1 cellular context compared by ENCODE assay signal in the genomic region with DNA sequence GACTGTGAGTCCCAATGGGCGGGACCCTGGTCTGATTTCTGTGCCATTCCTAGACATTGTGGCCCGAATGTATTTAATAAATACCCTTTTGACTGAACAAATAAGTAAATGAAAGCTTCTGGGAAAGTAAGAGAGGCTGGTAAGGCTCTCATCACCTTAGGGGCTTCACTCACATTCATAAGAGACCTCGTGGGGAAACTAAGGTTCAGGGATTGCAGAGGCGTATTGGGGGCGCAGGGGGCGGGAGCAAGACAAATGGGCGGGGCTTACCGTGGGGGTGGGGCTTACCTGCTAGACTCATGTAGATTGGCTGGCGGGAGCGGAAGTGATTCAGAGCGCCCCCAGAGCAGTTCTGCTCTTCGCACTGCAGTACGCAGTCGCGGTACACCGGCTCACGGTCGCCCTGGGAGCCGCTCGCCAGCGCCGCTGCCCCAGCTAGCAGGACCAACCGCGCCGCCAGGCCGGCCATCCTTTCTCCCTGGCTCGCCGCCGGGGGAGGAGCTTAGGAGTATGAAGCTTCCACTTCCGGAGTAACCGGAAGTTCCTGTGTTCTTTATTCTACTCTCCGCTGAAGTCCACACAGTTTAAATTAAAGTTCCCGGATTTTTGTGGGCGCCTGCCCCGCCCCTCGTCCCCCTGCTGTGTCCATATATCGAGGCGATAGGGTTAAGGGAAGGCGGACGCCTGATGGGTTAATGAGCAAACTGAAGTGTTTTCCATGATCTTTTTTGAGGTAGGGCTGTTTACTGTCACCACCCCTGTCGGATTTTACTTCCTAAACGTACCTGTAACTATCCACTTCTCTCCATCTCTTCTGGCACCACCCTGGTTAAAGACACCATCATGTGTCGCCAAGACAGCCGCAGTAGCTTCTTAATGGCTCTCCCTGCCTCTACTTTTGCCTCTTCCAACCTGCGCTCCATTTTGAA.
TF ChIP-seq lines count a peak whose summit lies in the region.

A gene with protein sequence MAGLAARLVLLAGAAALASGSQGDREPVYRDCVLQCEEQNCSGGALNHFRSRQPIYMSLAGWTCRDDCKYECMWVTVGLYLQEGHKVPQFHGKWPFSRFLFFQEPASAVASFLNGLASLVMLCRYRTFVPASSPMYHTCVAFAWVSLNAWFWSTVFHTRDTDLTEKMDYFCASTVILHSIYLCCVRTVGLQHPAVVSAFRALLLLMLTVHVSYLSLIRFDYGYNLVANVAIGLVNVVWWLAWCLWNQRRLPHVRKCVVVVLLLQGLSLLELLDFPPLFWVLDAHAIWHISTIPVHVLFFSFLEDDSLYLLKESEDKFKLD (minus strand): TSS at position 512 of the 929 bp plus-strand sequence. CDS start 43 bp downstream, at position 469.

TF ChIP-seq in HepG2, 621 proteins besides CTCF, POLR2A, EP300 and RAD21 (continued from another document and continues in another):
- TF ChIP-seq, protein P1, sequence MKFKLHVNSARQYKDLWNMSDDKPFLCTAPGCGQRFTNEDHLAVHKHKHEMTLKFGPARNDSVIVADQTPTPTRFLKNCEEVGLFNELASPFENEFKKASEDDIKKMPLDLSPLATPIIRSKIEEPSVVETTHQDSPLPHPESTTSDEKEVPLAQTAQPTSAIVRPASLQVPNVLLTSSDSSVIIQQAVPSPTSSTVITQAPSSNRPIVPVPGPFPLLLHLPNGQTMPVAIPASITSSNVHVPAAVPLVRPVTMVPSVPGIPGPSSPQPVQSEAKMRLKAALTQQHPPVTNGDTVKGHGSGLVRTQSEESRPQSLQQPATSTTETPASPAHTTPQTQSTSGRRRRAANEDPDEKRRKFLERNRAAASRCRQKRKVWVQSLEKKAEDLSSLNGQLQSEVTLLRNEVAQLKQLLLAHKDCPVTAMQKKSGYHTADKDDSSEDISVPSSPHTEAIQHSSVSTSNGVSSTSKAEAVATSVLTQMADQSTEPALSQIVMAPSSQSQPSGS (CRISPR knock-in tag; IDR thresholded peaks at IDR 0.05), result peak; percentile 71; the same call in 1 of the 2 replicates
- TF ChIP-seq, protein P2, sequence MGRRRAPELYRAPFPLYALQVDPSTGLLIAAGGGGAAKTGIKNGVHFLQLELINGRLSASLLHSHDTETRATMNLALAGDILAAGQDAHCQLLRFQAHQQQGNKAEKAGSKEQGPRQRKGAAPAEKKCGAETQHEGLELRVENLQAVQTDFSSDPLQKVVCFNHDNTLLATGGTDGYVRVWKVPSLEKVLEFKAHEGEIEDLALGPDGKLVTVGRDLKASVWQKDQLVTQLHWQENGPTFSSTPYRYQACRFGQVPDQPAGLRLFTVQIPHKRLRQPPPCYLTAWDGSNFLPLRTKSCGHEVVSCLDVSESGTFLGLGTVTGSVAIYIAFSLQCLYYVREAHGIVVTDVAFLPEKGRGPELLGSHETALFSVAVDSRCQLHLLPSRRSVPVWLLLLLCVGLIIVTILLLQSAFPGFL (CRISPR knock-in tag; IDR thresholded peaks at IDR 0.05), result no peak
- TF ChIP-seq, protein P3, sequence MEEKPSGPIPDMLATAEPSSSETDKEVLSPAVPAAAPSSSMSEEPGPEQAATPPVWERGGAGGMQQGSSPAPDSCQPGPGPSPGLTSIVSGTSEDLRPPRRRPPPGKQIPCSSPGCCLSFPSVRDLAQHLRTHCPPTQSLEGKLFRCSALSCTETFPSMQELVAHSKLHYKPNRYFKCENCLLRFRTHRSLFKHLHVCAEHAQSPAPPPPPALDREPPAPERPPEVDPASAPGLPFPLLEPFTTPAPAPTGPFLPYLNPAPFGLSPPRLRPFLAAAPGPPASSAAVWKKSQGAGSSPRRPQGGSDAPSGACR (CRISPR knock-in tag; IDR thresholded peaks at IDR 0.05), result peak; percentile 26; the same call in 1 of the 2 replicates
- TF ChIP-seq SUZ12 (IDR thresholded peaks at IDR 0.05; ENCODE audit: low read depth, low read length) (no peak), ZNF3 (CRISPR knock-in tag; IDR thresholded peaks at IDR 0.05) (no peak), ZNF883 (CRISPR knock-in tag; IDR thresholded peaks at IDR 0.05; ENCODE audit: not compliant biosample characterization) (no peak), NRL (CRISPR knock-in tag; IDR thresholded peaks at IDR 0.05; ENCODE audit: borderline replicate concordance) (0 out of 2 replicates have a peak, but pooled peaks have one; percentile 69), DNMT3B (CRISPR knock-in tag; conservative IDR thresholded peaks at IDR 0.05) (no peak), NFIB (CRISPR knock-in tag; IDR thresholded peaks at IDR 0.05; ENCODE audit: borderline replicate concordance) (no peak), ZNF879 (CRISPR knock-in tag; IDR thresholded peaks at IDR 0.05) (no peak), ZNF160 (CRISPR knock-in tag; IDR thresholded peaks at IDR 0.05) (no peak), NCOR1 (IDR thresholded peaks at IDR 0.05; ENCODE audit: borderline replicate concordance, low read length) (peak; percentile 6; the same call in 1 of the 2 replicates), ZNF589 (CRISPR knock-in tag; conservative IDR thresholded peaks at IDR 0.05) (peak; percentile 78; the same call in 1 of the 2 replicates), TP53 (CRISPR knock-in tag; conservative IDR thresholded peaks at IDR 0.05) (0 out of 2 replicates have a peak, but pooled peaks have one; percentile 61), SRF (IDR thresholded peaks at IDR 0.05; ENCODE audit: low read depth, low read length) (peak; percentile 4; the same call in 1 of the 2 replicates), CBX2 (IDR thresholded peaks at IDR 0.05; ENCODE audit: low read depth, low read length) (no peak), CBX2 (CRISPR knock-in tag; IDR thresholded peaks at IDR 0.05; ENCODE audit: low read depth) (no peak), CAMTA2 (CRISPR knock-in tag; IDR thresholded peaks at IDR 0.05; ENCODE audit: borderline replicate concordance) (no peak), ZNF451 (CRISPR knock-in tag; IDR thresholded peaks at IDR 0.05) (no peak), ZNF251 (CRISPR knock-in tag; IDR thresholded peaks at IDR 0.05) (no peak), FIP1L1 (IDR thresholded peaks at IDR 0.05; ENCODE audit: borderline replicate concordance, insufficient read depth, low read depth, low read length) (no peak), CBX5 (CRISPR knock-in tag; IDR thresholded peaks at IDR 0.05; ENCODE audit: borderline replicate concordance) (peak; percentile 54; the same call in 1 of the 2 replicates), ATF1 (CRISPR knock-in tag; IDR thresholded peaks at IDR 0.05) (no peak), GTF3A (CRISPR knock-in tag; conservative IDR thresholded peaks at IDR 0.05) (no peak), U2AF1 (optimal IDR thresholded peaks at IDR 0.05; ENCODE audit: low read depth, low read length) (no peak), ZNF768 (CRISPR knock-in tag; IDR thresholded peaks at IDR 0.05) (peak; percentile 70; the same call in 1 of the 2 replicates), ATRX (CRISPR knock-in tag; IDR thresholded peaks at IDR 0.05; ENCODE audit: borderline replicate concordance) (no peak), ZNF253 (CRISPR knock-in tag; IDR thresholded peaks at IDR 0.05; ENCODE audit: borderline replicate concordance) (no peak), SOX13 (IDR thresholded peaks at IDR 0.05) (no peak), SOX13 (CRISPR knock-in tag; conservative IDR thresholded peaks at IDR 0.05 in 1 of 2, IDR thresholded peaks at IDR 0.05 in 1 of 2) (peak in 1 of 2 experiments; percentile 37; a peak in 1 of 4 replicates)
- TF ChIP-seq, protein P4, sequence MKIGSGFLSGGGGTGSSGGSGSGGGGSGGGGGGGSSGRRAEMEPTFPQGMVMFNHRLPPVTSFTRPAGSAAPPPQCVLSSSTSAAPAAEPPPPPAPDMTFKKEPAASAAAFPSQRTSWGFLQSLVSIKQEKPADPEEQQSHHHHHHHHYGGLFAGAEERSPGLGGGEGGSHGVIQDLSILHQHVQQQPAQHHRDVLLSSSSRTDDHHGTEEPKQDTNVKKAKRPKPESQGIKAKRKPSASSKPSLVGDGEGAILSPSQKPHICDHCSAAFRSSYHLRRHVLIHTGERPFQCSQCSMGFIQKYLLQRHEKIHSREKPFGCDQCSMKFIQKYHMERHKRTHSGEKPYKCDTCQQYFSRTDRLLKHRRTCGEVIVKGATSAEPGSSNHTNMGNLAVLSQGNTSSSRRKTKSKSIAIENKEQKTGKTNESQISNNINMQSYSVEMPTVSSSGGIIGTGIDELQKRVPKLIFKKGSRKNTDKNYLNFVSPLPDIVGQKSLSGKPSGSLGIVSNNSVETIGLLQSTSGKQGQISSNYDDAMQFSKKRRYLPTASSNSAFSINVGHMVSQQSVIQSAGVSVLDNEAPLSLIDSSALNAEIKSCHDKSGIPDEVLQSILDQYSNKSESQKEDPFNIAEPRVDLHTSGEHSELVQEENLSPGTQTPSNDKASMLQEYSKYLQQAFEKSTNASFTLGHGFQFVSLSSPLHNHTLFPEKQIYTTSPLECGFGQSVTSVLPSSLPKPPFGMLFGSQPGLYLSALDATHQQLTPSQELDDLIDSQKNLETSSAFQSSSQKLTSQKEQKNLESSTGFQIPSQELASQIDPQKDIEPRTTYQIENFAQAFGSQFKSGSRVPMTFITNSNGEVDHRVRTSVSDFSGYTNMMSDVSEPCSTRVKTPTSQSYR (CRISPR knock-in tag; IDR thresholded peaks at IDR 0.05; ENCODE audit: borderline replicate concordance), result peak; percentile 7; the same call in 1 of the 2 replicates
- TF ChIP-seq, protein P5, sequence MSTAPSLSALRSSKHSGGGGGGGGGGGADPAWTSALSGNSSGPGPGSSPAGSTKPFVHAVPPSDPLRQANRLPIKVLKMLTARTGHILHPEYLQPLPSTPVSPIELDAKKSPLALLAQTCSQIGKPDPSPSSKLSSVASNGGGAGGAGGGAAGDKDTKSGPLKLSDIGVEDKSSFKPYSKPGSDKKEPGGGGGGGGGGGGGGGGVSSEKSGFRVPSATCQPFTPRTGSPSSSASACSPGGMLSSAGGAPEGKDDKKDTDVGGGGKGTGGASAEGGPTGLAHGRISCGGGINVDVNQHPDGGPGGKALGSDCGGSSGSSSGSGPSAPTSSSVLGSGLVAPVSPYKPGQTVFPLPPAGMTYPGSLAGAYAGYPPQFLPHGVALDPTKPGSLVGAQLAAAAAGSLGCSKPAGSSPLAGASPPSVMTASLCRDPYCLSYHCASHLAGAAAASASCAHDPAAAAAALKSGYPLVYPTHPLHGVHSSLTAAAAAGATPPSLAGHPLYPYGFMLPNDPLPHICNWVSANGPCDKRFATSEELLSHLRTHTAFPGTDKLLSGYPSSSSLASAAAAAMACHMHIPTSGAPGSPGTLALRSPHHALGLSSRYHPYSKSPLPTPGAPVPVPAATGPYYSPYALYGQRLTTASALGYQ (CRISPR knock-in tag; IDR thresholded peaks at IDR 0.05), result peak; percentile 26; the same call in 1 of the 2 replicates
- TF ChIP-seq, protein P6, sequence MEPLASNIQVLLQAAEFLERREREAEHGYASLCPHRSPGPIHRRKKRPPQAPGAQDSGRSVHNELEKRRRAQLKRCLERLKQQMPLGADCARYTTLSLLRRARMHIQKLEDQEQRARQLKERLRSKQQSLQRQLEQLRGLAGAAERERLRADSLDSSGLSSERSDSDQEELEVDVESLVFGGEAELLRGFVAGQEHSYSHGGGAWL (CRISPR knock-in tag; IDR thresholded peaks at IDR 0.05), result no peak; the same call in 1 of the 2 replicates
- TF ChIP-seq, protein P7, sequence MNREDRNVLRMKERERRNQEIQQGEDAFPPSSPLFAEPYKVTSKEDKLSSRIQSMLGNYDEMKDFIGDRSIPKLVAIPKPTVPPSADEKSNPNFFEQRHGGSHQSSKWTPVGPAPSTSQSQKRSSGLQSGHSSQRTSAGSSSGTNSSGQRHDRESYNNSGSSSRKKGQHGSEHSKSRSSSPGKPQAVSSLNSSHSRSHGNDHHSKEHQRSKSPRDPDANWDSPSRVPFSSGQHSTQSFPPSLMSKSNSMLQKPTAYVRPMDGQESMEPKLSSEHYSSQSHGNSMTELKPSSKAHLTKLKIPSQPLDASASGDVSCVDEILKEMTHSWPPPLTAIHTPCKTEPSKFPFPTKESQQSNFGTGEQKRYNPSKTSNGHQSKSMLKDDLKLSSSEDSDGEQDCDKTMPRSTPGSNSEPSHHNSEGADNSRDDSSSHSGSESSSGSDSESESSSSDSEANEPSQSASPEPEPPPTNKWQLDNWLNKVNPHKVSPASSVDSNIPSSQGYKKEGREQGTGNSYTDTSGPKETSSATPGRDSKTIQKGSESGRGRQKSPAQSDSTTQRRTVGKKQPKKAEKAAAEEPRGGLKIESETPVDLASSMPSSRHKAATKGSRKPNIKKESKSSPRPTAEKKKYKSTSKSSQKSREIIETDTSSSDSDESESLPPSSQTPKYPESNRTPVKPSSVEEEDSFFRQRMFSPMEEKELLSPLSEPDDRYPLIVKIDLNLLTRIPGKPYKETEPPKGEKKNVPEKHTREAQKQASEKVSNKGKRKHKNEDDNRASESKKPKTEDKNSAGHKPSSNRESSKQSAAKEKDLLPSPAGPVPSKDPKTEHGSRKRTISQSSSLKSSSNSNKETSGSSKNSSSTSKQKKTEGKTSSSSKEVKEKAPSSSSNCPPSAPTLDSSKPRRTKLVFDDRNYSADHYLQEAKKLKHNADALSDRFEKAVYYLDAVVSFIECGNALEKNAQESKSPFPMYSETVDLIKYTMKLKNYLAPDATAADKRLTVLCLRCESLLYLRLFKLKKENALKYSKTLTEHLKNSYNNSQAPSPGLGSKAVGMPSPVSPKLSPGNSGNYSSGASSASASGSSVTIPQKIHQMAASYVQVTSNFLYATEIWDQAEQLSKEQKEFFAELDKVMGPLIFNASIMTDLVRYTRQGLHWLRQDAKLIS (CRISPR knock-in tag; IDR thresholded peaks at IDR 0.05), result peak; percentile 65; the same call in 1 of the 2 replicates
- TF ChIP-seq, protein P8, sequence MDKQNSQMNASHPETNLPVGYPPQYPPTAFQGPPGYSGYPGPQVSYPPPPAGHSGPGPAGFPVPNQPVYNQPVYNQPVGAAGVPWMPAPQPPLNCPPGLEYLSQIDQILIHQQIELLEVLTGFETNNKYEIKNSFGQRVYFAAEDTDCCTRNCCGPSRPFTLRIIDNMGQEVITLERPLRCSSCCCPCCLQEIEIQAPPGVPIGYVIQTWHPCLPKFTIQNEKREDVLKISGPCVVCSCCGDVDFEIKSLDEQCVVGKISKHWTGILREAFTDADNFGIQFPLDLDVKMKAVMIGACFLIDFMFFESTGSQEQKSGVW (CRISPR knock-in tag; IDR thresholded peaks at IDR 0.05; ENCODE audit: borderline replicate concordance), result no peak
- TF ChIP-seq, protein P9, sequence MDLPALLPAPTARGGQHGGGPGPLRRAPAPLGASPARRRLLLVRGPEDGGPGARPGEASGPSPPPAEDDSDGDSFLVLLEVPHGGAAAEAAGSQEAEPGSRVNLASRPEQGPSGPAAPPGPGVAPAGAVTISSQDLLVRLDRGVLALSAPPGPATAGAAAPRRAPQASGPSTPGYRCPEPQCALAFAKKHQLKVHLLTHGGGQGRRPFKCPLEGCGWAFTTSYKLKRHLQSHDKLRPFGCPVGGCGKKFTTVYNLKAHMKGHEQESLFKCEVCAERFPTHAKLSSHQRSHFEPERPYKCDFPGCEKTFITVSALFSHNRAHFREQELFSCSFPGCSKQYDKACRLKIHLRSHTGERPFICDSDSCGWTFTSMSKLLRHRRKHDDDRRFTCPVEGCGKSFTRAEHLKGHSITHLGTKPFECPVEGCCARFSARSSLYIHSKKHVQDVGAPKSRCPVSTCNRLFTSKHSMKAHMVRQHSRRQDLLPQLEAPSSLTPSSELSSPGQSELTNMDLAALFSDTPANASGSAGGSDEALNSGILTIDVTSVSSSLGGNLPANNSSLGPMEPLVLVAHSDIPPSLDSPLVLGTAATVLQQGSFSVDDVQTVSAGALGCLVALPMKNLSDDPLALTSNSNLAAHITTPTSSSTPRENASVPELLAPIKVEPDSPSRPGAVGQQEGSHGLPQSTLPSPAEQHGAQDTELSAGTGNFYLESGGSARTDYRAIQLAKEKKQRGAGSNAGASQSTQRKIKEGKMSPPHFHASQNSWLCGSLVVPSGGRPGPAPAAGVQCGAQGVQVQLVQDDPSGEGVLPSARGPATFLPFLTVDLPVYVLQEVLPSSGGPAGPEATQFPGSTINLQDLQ (CRISPR knock-in tag; IDR thresholded peaks at IDR 0.05), result 0 out of 2 replicates have a peak, but pooled peaks have one; percentile 32
